8 cellular contexts compared by ENCODE assay signal in genomic region chr15:69451951-69452701, GRCh38. TPM values are rescaled to one million over a fixed set of nuclear protein-coding genes. Genes with fewer than 3 reads are reported as not detected.
DNase-seq lines count a peak whose midpoint lies in the region; ATAC-seq and TF ChIP-seq lines count a peak whose summit lies in the region.

No MANE protein-coding gene starts in this region.

- no peak for TF ChIP-seq CTCF in CD8-positive, alpha-beta T cell (IDR thresholded peaks at IDR 0.05)
- TF ChIP-seq CTCF in GM10266 (IDR thresholded peaks at IDR 0.05; ENCODE audit: control insufficient read depth, insufficient read depth, low read depth, missing control alignments), result no peak

- DNase-seq in CD8-positive, alpha-beta T cell, result peak in 2 of 7 experiments; percentile 33 to 60
- DNase-seq in T-helper 2 cell treated with Interferon-gamma antibody and Interleukin-4, amounts not matched to agents 5 μg/mL and 100 μg/mL, for 36 hours (ENCODE audit: low spot score), result no peak
- DNase-seq in epithelial cell of prostate (ENCODE audit: low read depth, low spot score) (no peak), naive B cell (no peak), UCSD-AML1 (lab: John Stamatoyannopoulos, UW; ENCODE audit: unreplicated experiment) (no peak), GM10266 (ENCODE audit: extremely low spot score) (no peak)

- peak overlapping the region; percentile 99 for H3K27ac Mint-ChIP-seq in CD8-positive, alpha-beta T cell
- H3K27ac Mint-ChIP-seq in T-helper 2 cell treated with Interferon-gamma antibody and Interleukin-4, amounts not matched to agents 5 μg/mL and 100 μg/mL, for 36 hours, result peak overlapping the region; percentile 99
- peak overlapping the region; percentile 85 to 99 (median 96) for H3K27ac Mint-ChIP-seq in naive B cell

- no peaks in the 10 kb centered on the region for H3K27me3 Mint-ChIP-seq in CD8-positive, alpha-beta T cell (ENCODE audit: low read depth)
- no peaks in the 10 kb centered on the region for H3K27me3 Mint-ChIP-seq in T-helper 2 cell treated with Interferon-gamma antibody and Interleukin-4, amounts not matched to agents 5 μg/mL and 100 μg/mL, for 36 hours (ENCODE audit: low read depth)
- no peaks in the 10 kb centered on the region for H3K27me3 Mint-ChIP-seq in naive B cell

- H3K4me1 Mint-ChIP-seq in CD8-positive, alpha-beta T cell (ENCODE audit: low read depth), result peaks cover 42% of the 10 kb centered on the region
- peaks cover 32% of the 10 kb centered on the region for H3K4me1 Mint-ChIP-seq in T-helper 2 cell treated with Interferon-gamma antibody and Interleukin-4, amounts not matched to agents 5 μg/mL and 100 μg/mL, for 36 hours (ENCODE audit: low read depth)
- peaks cover 25 to 42% (median 37%) of the 10 kb centered on the region in 3 donors for H3K4me1 Mint-ChIP-seq in naive B cell

- H3K4me3 Mint-ChIP-seq in CD8-positive, alpha-beta T cell, result peak overlapping the region; percentile 97
- peak overlapping the region; percentile 95 for H3K4me3 Mint-ChIP-seq in T-helper 2 cell treated with Interferon-gamma antibody and Interleukin-4, amounts not matched to agents 5 μg/mL and 100 μg/mL, for 36 hours
- H3K4me3 Mint-ChIP-seq in naive B cell, result peak overlapping the region; percentile 96 to 99 (median 97)

- intact Hi-C loops in CD8-positive, alpha-beta T cell (cut with DNase I, micrococcal nuclease), result loop anchor here (1.0 to 10.0 kb wide), 10 partner anchors 10 to 1397 kb away; partner anchors contain the start of genes KIF23 (in 2 of the 2), TLE3 (in 2 of the 2), FEM1B (in 1 of the 2) and GLCE (in 1 of the 2)

- H3K36me3 Mint-ChIP-seq in CD8-positive, alpha-beta T cell, result peaks cover 45% of the 10 kb centered on the region
- H3K36me3 Mint-ChIP-seq in T-helper 2 cell treated with Interferon-gamma antibody and Interleukin-4, amounts not matched to agents 5 μg/mL and 100 μg/mL, for 36 hours (ENCODE audit: low read depth), result peaks cover 48% of the 10 kb centered on the region
- H3K36me3 Mint-ChIP-seq in naive B cell, result peaks cover 15 to 19% of the 10 kb centered on the region in 2 donors

- H3K36me3 ChIP-seq in CD8-positive, alpha-beta T cell (ENCODE audit: insufficient read depth, low read length), result peaks cover 8% of the 10 kb centered on the region

- H3K4me3 ChIP-seq in CD8-positive, alpha-beta T cell (ENCODE audit: low read depth, low read length), result peak overlapping the region; percentile 86

- H3K9me3 Mint-ChIP-seq in CD8-positive, alpha-beta T cell, result no peaks in the 10 kb centered on the region
- H3K9me3 Mint-ChIP-seq in T-helper 2 cell treated with Interferon-gamma antibody and Interleukin-4, amounts not matched to agents 5 μg/mL and 100 μg/mL, for 36 hours, result no peaks in the 10 kb centered on the region
- no peaks in the 10 kb centered on the region for H3K9me3 Mint-ChIP-seq in naive B cell

- H3K9me3 ChIP-seq in CD8-positive, alpha-beta T cell (ENCODE audit: low read length), result no peaks in the 10 kb centered on the region

- CTCF ChIA-PET in CD8-positive, alpha-beta T cell (lab: Charles Lee), result interaction anchor here (0.7 to 4.8 kb wide), 4 partner anchors 11 to 1023 kb away, joined by 3 to 54 read pairs (median 4); no protein-coding TSS in a partner anchor

- ATAC-seq in CD8-positive, alpha-beta T cell, result peak; percentile 25
- ATAC-seq in GM19438 (IDR thresholded peaks at IDR 0.05; ENCODE audit: low read depth, unreplicated experiment), result peak; percentile 42
- ATAC-seq in HG03442 (IDR thresholded peaks at IDR 0.05; ENCODE audit: unreplicated experiment), result peak; percentile 27
- peak; percentile 27 to 33 for ATAC-seq in naive B cell (ENCODE audit: low read depth in 2 of 2)

- H3K27ac ChIP-seq in CD8-positive, alpha-beta T cell (ENCODE audit: low read depth, low read length), result peak overlapping the region; percentile 92
- H3K27ac ChIP-seq in epithelial cell of prostate, result peak overlapping the region; percentile 87

- no peaks in the 10 kb centered on the region for H3K27me3 ChIP-seq in CD8-positive, alpha-beta T cell (ENCODE audit: insufficient read depth, low read length)

- POLR2A ChIA-PET in CD8-positive, alpha-beta T cell (lab: Charles Lee), result interaction anchor here (0.6 to 4.7 kb wide), 18 partner anchors 9 to 1083 kb away, joined by 3 to 109 read pairs (median 5); partner anchors contain the start of genes GLCE, KIF23 and TLE3

- peaks cover 32% of the 10 kb centered on the region for H3K4me1 ChIP-seq in CD8-positive, alpha-beta T cell (ENCODE audit: insufficient read depth, low read length)

RNA-seq across cellular contexts. Expression of gene RPLP1, which starts 0.5 kb away (rescaled TPM):
- total RNA-seq in CD8-positive, alpha-beta T cell, result 1,000 to 10,000 TPM; 2,675 to 2,824 TPM
- 1,000 to 10,000 TPM; 1,064 to 2,586 (median 2,135) TPM for polyA plus RNA-seq in naive B cell (ENCODE audit: low read depth in 6 of 6)

RNA-seq across cellular contexts. Expression of gene KIF23, which starts 38.0 kb away (rescaled TPM):
- total RNA-seq in CD8-positive, alpha-beta T cell, result under 1 TPM; 0.81 to 0.95 TPM
- polyA plus RNA-seq in naive B cell (ENCODE audit: low read depth in 6 of 6), result under 1 TPM in 1 of 6 donors, not detected in 5; 0.17 TPM
